Comparison of ENCODE assay signal across 1 cellular context in the genomic region with DNA sequence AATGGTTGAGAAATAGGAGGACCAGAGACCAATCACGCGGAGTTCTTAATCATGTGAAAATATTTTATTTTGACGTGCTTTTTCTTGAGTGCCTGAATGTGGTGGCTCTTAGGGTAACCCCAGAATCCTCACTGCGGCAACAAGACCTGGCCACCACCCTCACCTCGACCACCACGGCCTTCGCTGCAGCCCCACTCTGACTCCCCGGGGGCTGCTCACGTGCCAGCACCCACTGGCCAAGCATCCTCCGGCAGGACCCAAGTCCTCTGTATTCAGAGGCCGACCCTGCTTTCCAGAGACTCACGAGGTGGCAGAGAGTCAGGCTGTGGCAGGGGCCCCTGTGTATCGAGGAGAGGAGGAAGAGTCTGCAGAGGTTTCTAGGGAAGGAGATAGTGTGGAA.
TF ChIP-seq lines count a peak whose summit lies in the region.

No MANE protein-coding gene starts in this region.

TF ChIP-seq in WTC11, 78 proteins besides CTCF, POLR2A, EP300 and RAD21 (continued from another document):
- TF ChIP-seq, protein P1, sequence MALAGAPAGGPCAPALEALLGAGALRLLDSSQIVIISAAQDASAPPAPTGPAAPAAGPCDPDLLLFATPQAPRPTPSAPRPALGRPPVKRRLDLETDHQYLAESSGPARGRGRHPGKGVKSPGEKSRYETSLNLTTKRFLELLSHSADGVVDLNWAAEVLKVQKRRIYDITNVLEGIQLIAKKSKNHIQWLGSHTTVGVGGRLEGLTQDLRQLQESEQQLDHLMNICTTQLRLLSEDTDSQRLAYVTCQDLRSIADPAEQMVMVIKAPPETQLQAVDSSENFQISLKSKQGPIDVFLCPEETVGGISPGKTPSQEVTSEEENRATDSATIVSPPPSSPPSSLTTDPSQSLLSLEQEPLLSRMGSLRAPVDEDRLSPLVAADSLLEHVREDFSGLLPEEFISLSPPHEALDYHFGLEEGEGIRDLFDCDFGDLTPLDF (CRISPR knock-in tag; IDR thresholded peaks at IDR 0.05) = no peak
- no peak for TF ChIP-seq CREB1 (CRISPR knock-in tag; IDR thresholded peaks at IDR 0.05)
